ENCODE assay signal across 1 cellular context in the genomic region with DNA sequence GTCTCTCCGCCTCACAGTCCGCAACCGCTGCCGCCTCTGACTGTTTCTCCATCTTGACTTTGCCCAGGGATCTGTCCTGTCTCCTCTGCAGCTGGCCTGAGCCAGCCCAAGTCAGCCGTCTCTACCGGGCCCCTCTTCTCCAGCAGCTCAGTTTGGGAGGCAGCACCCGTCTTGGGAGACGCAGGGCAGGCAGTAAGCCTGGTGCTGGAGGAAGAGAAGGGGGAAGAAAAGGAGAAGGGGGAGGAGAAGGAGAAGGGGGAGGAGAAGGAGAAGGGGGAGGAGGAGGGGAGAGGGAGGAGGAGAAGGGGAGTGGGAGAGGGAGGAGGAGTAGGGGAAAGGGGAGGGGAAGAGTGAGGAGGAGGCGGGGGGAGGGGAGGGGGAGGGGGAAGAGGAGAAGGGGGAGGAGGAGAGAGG.
A peak's percentile ranks its signal among the peaks of the same experiment; 100 is the strongest.
TF ChIP-seq lines count a peak whose summit lies in the region.

No MANE protein-coding gene starts in this region.

TF ChIP-seq in GM23338, 12 proteins besides CTCF, POLR2A, EP300 and RAD21:
- TF ChIP-seq, protein P1, sequence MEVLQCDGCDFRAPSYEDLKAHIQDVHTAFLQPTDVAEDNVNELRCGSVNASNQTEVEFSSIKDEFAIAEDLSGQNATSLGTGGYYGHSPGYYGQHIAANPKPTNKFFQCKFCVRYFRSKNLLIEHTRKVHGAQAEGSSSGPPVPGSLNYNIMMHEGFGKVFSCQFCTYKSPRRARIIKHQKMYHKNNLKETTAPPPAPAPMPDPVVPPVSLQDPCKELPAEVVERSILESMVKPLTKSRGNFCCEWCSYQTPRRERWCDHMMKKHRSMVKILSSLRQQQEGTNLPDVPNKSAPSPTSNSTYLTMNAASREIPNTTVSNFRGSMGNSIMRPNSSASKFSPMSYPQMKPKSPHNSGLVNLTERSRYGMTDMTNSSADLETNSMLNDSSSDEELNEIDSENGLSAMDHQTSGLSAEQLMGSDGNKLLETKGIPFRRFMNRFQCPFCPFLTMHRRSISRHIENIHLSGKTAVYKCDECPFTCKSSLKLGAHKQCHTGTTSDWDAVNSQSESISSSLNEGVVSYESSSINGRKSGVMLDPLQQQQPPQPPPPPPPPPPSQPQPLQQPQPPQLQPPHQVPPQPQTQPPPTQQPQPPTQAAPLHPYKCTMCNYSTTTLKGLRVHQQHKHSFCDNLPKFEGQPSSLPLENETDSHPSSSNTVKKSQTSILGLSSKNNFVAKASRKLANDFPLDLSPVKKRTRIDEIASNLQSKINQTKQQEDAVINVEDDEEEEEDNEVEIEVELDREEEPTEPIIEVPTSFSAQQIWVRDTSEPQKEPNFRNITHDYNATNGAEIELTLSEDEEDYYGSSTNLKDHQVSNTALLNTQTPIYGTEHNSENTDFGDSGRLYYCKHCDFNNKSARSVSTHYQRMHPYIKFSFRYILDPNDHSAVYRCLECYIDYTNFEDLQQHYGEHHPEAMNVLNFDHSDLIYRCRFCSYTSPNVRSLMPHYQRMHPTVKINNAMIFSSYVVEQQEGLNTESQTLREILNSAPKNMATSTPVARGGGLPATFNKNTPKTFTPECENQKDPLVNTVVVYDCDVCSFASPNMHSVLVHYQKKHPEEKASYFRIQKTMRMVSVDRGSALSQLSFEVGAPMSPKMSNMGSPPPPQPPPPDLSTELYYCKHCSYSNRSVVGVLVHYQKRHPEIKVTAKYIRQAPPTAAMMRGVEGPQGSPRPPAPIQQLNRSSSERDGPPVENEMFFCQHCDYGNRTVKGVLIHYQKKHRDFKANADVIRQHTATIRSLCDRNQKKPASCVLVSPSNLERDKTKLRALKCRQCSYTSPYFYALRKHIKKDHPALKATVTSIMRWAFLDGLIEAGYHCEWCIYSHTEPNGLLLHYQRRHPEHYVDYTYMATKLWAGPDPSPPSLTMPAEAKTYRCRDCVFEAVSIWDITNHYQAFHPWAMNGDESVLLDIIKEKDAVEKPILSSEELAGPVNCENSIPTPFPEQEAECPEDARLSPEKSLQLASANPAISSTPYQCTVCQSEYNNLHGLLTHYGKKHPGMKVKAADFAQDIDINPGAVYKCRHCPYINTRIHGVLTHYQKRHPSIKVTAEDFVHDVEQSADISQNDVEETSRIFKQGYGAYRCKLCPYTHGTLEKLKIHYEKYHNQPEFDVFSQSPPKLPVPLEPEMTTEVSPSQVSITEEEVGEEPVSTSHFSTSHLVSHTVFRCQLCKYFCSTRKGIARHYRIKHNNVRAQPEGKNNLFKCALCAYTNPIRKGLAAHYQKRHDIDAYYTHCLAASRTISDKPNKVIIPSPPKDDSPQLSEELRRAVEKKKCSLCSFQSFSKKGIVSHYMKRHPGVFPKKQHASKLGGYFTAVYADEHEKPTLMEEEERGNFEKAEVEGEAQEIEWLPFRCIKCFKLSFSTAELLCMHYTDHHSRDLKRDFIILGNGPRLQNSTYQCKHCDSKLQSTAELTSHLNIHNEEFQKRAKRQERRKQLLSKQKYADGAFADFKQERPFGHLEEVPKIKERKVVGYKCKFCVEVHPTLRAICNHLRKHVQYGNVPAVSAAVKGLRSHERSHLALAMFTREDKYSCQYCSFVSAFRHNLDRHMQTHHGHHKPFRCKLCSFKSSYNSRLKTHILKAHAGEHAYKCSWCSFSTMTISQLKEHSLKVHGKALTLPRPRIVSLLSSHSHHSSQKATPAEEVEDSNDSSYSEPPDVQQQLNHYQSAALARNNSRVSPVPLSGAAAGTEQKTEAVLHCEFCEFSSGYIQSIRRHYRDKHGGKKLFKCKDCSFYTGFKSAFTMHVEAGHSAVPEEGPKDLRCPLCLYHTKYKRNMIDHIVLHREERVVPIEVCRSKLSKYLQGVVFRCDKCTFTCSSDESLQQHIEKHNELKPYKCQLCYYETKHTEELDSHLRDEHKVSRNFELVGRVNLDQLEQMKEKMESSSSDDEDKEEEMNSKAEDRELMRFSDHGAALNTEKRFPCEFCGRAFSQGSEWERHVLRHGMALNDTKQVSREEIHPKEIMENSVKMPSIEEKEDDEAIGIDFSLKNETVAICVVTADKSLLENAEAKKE (CRISPR knock-in tag; IDR thresholded peaks at IDR 0.05), result no peak
- TF ChIP-seq, protein P2, sequence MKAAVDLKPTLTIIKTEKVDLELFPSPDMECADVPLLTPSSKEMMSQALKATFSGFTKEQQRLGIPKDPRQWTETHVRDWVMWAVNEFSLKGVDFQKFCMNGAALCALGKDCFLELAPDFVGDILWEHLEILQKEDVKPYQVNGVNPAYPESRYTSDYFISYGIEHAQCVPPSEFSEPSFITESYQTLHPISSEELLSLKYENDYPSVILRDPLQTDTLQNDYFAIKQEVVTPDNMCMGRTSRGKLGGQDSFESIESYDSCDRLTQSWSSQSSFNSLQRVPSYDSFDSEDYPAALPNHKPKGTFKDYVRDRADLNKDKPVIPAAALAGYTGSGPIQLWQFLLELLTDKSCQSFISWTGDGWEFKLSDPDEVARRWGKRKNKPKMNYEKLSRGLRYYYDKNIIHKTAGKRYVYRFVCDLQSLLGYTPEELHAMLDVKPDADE (IDR thresholded peaks at IDR 0.05), result no peak
- TF ChIP-seq POLR2AphosphoS5 (IDR thresholded peaks at IDR 0.05; ENCODE audit: low read depth) (peak; percentile 54), ZNF114 (CRISPR knock-in tag; IDR thresholded peaks at IDR 0.05) (no peak), EZH2 (IDR thresholded peaks at IDR 0.05; ENCODE audit: low read depth, unreplicated experiment) (no peak), NANOG (IDR thresholded peaks at IDR 0.05; ENCODE audit: borderline replicate concordance) (no peak), CREB1 (CRISPR knock-in tag; IDR thresholded peaks at IDR 0.05; ENCODE audit: low read depth) (no peak)
TF ChIP-seq in GM23338: peak in this region for 1.
